ENCODE assay signal across 1 cellular context in genomic region chr5:55601209-55601618, GRCh38.
TF ChIP-seq lines count a peak whose summit lies in the region.

No MANE protein-coding gene starts in this region.

TF ChIP-seq in HepG2, 621 proteins besides CTCF, POLR2A, EP300 and RAD21 (continued from another document and continues in another):
- TF ChIP-seq ZBTB46 (CRISPR knock-in tag; IDR thresholded peaks at IDR 0.05; ENCODE audit: borderline replicate concordance) (no peak), ZNF672 (CRISPR knock-in tag; IDR thresholded peaks at IDR 0.05) (no peak), PAX8 (CRISPR knock-in tag; IDR thresholded peaks at IDR 0.05; ENCODE audit: borderline replicate concordance) (no peak), TCF12 (IDR thresholded peaks at IDR 0.05) (no peak), TCF12 (CRISPR knock-in tag; IDR thresholded peaks at IDR 0.05) (no peak), NR2F2 (IDR thresholded peaks at IDR 0.05; ENCODE audit: borderline replicate concordance, low read depth) (0 out of 2 replicates have a peak, but pooled peaks have one; percentile 34), FOSL1 (CRISPR knock-in tag; IDR thresholded peaks at IDR 0.05; ENCODE audit: borderline replicate concordance) (no peak), ZNF549 (CRISPR knock-in tag; IDR thresholded peaks at IDR 0.05) (no peak), SP5 (CRISPR knock-in tag; IDR thresholded peaks at IDR 0.05; ENCODE audit: borderline replicate concordance, low read depth) (peak; percentile 92), MYPOP (CRISPR knock-in tag; IDR thresholded peaks at IDR 0.05) (no peak), RBFOX2 (IDR thresholded peaks at IDR 0.05; ENCODE audit: low read depth, low read length) (no peak), ZNF749 (CRISPR knock-in tag; IDR thresholded peaks at IDR 0.05; ENCODE audit: borderline replicate concordance) (no peak), ZNF563 (CRISPR knock-in tag; IDR thresholded peaks at IDR 0.05) (no peak), UBTF (CRISPR knock-in tag; IDR thresholded peaks at IDR 0.05) (no peak), TBX2 (CRISPR knock-in tag; IDR thresholded peaks at IDR 0.05; ENCODE audit: borderline replicate concordance) (no peak; the same call in 1 of the 2 replicates), FOXA3 (CRISPR knock-in tag; IDR thresholded peaks at IDR 0.05) (peak; percentile 33; the same call in 1 of the 2 replicates), ZNF430 (CRISPR knock-in tag; IDR thresholded peaks at IDR 0.05) (no peak), PAXIP1 (CRISPR knock-in tag; conservative IDR thresholded peaks at IDR 0.05) (peak; percentile 25; the same call in 1 of the 2 replicates), ZMYM4 (CRISPR knock-in tag; IDR thresholded peaks at IDR 0.05) (no peak), CEBPG (CRISPR knock-in tag; IDR thresholded peaks at IDR 0.05) (peak; percentile 24; the same call in 1 of the 2 replicates), ZNF235 (CRISPR knock-in tag; IDR thresholded peaks at IDR 0.05; ENCODE audit: borderline replicate concordance) (no peak), SUZ12 (IDR thresholded peaks at IDR 0.05; ENCODE audit: low read depth, low read length) (no peak), KLF11 (CRISPR knock-in tag; IDR thresholded peaks at IDR 0.05) (no peak), ZNF180 (CRISPR knock-in tag; IDR thresholded peaks at IDR 0.05; ENCODE audit: borderline replicate concordance, low read depth) (no peak), SIX1 (CRISPR knock-in tag; IDR thresholded peaks at IDR 0.05; ENCODE audit: borderline replicate concordance) (no peak), ZNF761 (CRISPR knock-in tag; conservative IDR thresholded peaks at IDR 0.05) (no peak), ATF1 (CRISPR knock-in tag; IDR thresholded peaks at IDR 0.05) (no peak), HOMEZ (CRISPR knock-in tag; IDR thresholded peaks at IDR 0.05; ENCODE audit: low read depth) (0 out of 2 replicates have a peak, but pooled peaks have one; percentile 16), ZNF777 (CRISPR knock-in tag; IDR thresholded peaks at IDR 0.05) (no peak), AHDC1 (CRISPR knock-in tag; IDR thresholded peaks at IDR 0.05; ENCODE audit: borderline replicate concordance) (no peak), HBP1 (CRISPR knock-in tag; IDR thresholded peaks at IDR 0.05; ENCODE audit: low read depth) (no peak), SOX5 (CRISPR knock-in tag; IDR thresholded peaks at IDR 0.05; ENCODE audit: borderline replicate concordance) (peak; percentile 60; the same call in 1 of the 2 replicates), TBX3 (IDR thresholded peaks at IDR 0.05; ENCODE audit: borderline replicate concordance) (no peak), KLF15 (CRISPR knock-in tag; IDR thresholded peaks at IDR 0.05; ENCODE audit: borderline replicate concordance) (no peak), ZNF710 (CRISPR knock-in tag; IDR thresholded peaks at IDR 0.05; ENCODE audit: borderline replicate concordance) (no peak), MAF1 (CRISPR knock-in tag; IDR thresholded peaks at IDR 0.05; ENCODE audit: borderline replicate concordance) (no peak)
- TF ChIP-seq, protein P1, sequence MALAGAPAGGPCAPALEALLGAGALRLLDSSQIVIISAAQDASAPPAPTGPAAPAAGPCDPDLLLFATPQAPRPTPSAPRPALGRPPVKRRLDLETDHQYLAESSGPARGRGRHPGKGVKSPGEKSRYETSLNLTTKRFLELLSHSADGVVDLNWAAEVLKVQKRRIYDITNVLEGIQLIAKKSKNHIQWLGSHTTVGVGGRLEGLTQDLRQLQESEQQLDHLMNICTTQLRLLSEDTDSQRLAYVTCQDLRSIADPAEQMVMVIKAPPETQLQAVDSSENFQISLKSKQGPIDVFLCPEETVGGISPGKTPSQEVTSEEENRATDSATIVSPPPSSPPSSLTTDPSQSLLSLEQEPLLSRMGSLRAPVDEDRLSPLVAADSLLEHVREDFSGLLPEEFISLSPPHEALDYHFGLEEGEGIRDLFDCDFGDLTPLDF (CRISPR knock-in tag; IDR thresholded peaks at IDR 0.05) = no peak
- TF ChIP-seq, protein P2, sequence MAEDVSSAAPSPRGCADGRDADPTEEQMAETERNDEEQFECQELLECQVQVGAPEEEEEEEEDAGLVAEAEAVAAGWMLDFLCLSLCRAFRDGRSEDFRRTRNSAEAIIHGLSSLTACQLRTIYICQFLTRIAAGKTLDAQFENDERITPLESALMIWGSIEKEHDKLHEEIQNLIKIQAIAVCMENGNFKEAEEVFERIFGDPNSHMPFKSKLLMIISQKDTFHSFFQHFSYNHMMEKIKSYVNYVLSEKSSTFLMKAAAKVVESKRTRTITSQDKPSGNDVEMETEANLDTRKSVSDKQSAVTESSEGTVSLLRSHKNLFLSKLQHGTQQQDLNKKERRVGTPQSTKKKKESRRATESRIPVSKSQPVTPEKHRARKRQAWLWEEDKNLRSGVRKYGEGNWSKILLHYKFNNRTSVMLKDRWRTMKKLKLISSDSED (CRISPR knock-in tag; IDR thresholded peaks at IDR 0.05) = no peak
